Comparison of ENCODE assay signal across 11 cellular contexts in the genomic region with DNA sequence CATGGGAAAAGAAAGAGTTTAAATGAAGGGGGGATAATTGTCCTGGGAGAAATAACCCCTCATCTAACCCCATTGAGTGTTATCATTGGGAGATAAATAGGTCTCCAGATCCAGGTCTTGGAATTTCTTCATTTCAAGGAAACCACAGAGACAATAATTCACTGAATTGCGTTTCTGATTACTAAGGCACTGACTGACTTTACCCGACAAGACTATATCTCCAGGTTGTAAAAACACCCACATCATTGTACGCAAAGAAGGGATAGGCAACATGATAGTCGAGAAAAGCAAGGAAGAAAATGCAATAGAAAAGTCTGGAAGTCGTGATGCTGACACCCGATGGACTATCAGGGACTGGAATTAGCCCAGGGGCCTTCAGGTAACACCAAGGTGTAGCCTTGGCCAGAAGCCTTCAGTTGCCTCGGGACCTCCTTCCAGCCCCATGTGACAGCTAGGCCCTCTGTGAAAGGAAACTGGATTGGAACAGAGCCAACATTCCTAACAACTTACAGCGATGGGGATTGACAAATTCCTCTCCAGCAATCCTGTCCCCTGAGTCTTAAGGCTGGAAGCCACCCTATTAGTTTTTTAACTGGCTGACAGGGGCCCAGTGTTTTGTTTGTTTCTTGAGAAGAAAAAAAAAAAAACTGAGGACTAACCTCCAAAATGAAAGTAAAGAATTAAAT. TPM values are rescaled to one million over a fixed set of nuclear protein-coding genes. Genes with fewer than 3 reads are reported as not detected.
DNase-seq lines count a peak whose midpoint lies in the region; ATAC-seq, FAIRE-seq and TF ChIP-seq lines count a peak whose summit lies in the region.
"Had no signal": no experiment of that assay in that cellular context is flagged by ENCODE, and none has a peak within 500 bp of the region (broad histone marks: within the 10 kb centered on the region; RNA-seq: fewer than 3 reads in every experiment).

No MANE protein-coding gene starts in this region.

- no peak overlapping the region for H3K27ac ChIP-seq in K562 (ENCODE audit: extremely low read depth, low read depth, low read length)

- TF ChIP-seq CTCF in K562 (IDR thresholded peaks at IDR 0.05 in 2 of 3, conservative IDR thresholded peaks at IDR 0.05 in 1 of 3; ENCODE audit: insufficient read depth in 2 of 3, low read depth in 1 of 3, low read length in 3 of 3): no peak

- DNase-seq in ACHN: peak; percentile 88
- DNase-seq in HS-27A (ENCODE audit: low read depth): peak; percentile 81
- no peak for DNase-seq in K562 (ENCODE audit: extremely low read depth in 1 of 4, low spot score in 3 of 4)
- peak; percentile 31 for DNase-seq in iPS-NIHi7 (ENCODE audit: extremely low spot score)
- no peak for DNase-seq in activated CD4-positive, alpha-beta T cell treated with anti-CD3 and anti-CD28 coated beads, Interleukin-2, amount 50 U/mL, for 48 hours
- DNase-seq in left lobe of liver (ENCODE audit: low spot score): no peak
- no peak for DNase-seq in GM12891 (ENCODE audit: insufficient read length, low spot score)
- DNase-seq: NCI-H69, T-helper 9 cell had no signal

- in situ Hi-C loops in ACHN (cut with HindIII; ENCODE audit: low pct_ligation_motif_present, low pct_unique_long_range_greater_than_20kb, low sequenced_read_pairs): no loop called here
- in situ Hi-C loops in K562 (cut with MboI): no loop called here

- POLR2A ChIA-PET in K562 (lab: Yijun Ruan, JAX): no interaction called here

- WGBS in K562 (ENCODE audit: insufficient coverage, low coverage, missing lambda C conversion rate): 0% methylated on average over 7 of the region's 8 CpGs

- H3K27me3 ChIP-seq in K562 (ENCODE audit: control insufficient read depth in 2 of 2, insufficient read depth in 2 of 2, low read length in 2 of 2): no peaks in the 10 kb centered on the region

- no TSS peak for BruUV-seq in K562 (replicated peaks; lab: Mats Ljungman, UMichigan)

- ATAC-seq in K562: no peak
- no peak for ATAC-seq in HG03095 (IDR thresholded peaks at IDR 0.05; ENCODE audit: unreplicated experiment)
- ATAC-seq in left lobe of liver: no peak
- ATAC-seq: GM12878 had no signal

- no peaks in the 10 kb centered on the region for H4K20me1 ChIP-seq in K562 (replicated peaks; ENCODE audit: control insufficient read depth, insufficient read depth, low read length)

- CTCF ChIA-PET in K562 (lab: Yijun Ruan, JAX; ENCODE audit: low intra/inter-chr PET ratio): no interaction called here

- no peak overlapping the region for H2AFZ ChIP-seq in K562 (ENCODE audit: low read depth, low read length)

- H3K9me3 ChIP-seq in K562 (replicated peaks; ENCODE audit: control insufficient read depth, insufficient read depth, low read depth, low read length): no peaks in the 10 kb centered on the region

- H3K9me1 ChIP-seq in K562 (ENCODE audit: control insufficient read depth, insufficient read depth, low read length): no peaks in the 10 kb centered on the region

- TF ChIP-seq POLR2A in K562 (conservative IDR thresholded peaks at IDR 0.05) (no peak), GM12891 (IDR thresholded peaks at IDR 0.05; ENCODE audit: low read depth, low read length) (no peak)

- FAIRE-seq in K562 (lab: Jason Lieb, UNC): no peak
- FAIRE-seq in GM12891 (lab: Jason Lieb, UNC): no peak
- FAIRE-seq: GM12878 had no signal

- no peak for TF ChIP-seq RAD21 in K562 (CRISPR knock-in tag; conservative IDR thresholded peaks at IDR 0.05 in 1 of 2, IDR thresholded peaks at IDR 0.05 in 1 of 2)

- intact Hi-C loops in K562 (cut with micrococcal nuclease): no loop called here

- H3K4me1 ChIP-seq in K562 (replicated peaks in 1 of 2; ENCODE audit: control insufficient read depth in 2 of 2, insufficient read depth in 2 of 2, low read length in 2 of 2): no peaks in the 10 kb centered on the region

- no peaks in the 10 kb centered on the region for H3K36me3 ChIP-seq in K562 (ENCODE audit: control insufficient read depth, insufficient read depth, low read length)

- no peaks in the 10 kb centered on the region for H3K79me2 ChIP-seq in K562 (ENCODE audit: control insufficient read depth, insufficient read depth, low read length)

- TF ChIP-seq EP300 in K562 (IDR thresholded peaks at IDR 0.05; ENCODE audit: low read length): no peak

- H3K4me3 ChIP-seq in K562: no peak overlapping the region
- H3K4me3 ChIP-seq: GM12878 had no signal

- no peak overlapping the region for H3K4me2 ChIP-seq in K562 (ENCODE audit: insufficient read depth, low read length)

- H3K9ac ChIP-seq in K562 (ENCODE audit: insufficient read depth in 1 of 2, low read depth in 2 of 2, low read length in 2 of 2): no peak overlapping the region

TF ChIP-seq in K562, 482 proteins besides CTCF, POLR2A, EP300 and RAD21:
- TF ChIP-seq, protein P1, sequence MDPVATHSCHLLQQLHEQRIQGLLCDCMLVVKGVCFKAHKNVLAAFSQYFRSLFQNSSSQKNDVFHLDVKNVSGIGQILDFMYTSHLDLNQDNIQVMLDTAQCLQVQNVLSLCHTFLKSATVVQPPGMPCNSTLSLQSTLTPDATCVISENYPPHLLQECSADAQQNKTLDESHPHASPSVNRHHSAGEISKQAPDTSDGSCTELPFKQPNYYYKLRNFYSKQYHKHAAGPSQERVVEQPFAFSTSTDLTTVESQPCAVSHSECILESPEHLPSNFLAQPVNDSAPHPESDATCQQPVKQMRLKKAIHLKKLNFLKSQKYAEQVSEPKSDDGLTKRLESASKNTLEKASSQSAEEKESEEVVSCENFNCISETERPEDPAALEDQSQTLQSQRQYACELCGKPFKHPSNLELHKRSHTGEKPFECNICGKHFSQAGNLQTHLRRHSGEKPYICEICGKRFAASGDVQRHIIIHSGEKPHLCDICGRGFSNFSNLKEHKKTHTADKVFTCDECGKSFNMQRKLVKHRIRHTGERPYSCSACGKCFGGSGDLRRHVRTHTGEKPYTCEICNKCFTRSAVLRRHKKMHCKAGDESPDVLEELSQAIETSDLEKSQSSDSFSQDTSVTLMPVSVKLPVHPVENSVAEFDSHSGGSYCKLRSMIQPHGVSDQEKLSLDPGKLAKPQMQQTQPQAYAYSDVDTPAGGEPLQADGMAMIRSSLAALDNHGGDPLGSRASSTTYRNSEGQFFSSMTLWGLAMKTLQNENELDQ (CRISPR knock-in tag; IDR thresholded peaks at IDR 0.05; ENCODE audit: borderline replicate concordance): no peak
- 0 out of 2 replicates have a peak, but pooled peaks have one; percentile 9 for TF ChIP-seq NFIC (IDR thresholded peaks at IDR 0.05)
TF ChIP-seq in K562: peak in this region for 1.

TF ChIP-seq in GM12891, 5 proteins besides CTCF, POLR2A, EP300 and RAD21:
- no peak for TF ChIP-seq SPI1 (IDR thresholded peaks at IDR 0.05; ENCODE audit: low read depth, low read length)

RNA-seq across cellular contexts. Expression of a gene that starts 46.6 kb away (rescaled TPM):
- not detected in 2 replicates for total RNA-seq in K562 (2011; cell fraction: chromatin; rRNA removed; ENCODE audit: low replicate concordance)
- not detected in 2 replicates for total RNA-seq in K562 (2011; cell fraction: nucleolus; rRNA removed)
- not detected in 2 replicates for total RNA-seq in K562 (2011; cell fraction: nucleoplasm; rRNA removed)
- 0.04 TPM in 1 of 2 replicates, not detected in the other for total RNA-seq in K562 (2014; rRNA removed)
- total RNA-seq in K562 (2014; rRNA removed; fragmentation: Illumina TruSeq; extraction: Trizol): not detected in 2 replicates
- not detected in 2 replicates for total RNA-seq in K562 (2015; rRNA removed; fragmentation: Illumina TruSeq; extraction: Trizol)
- total RNA-seq in K562 (2021): not detected in 2 replicates
- polyA plus RNA-seq in K562 (2011; rRNA removed): 0.04 TPM in 1 of 2 replicates, not detected in the other
- not detected in 2 replicates for polyA plus RNA-seq in K562 (2011; cell fraction: cytosol; rRNA removed)
- 0.03 TPM in 1 of 2 replicates, not detected in the other for polyA plus RNA-seq in K562 (2011; cell fraction: nucleus; rRNA removed)
- polyA plus RNA-seq in K562 (2012): 0.04 TPM in 1 of 2 replicates, not detected in the other
- not detected in 2 replicates for polyA plus RNA-seq in K562 (2014; fragmentation: Illumina TruSeq; extraction: Trizol)
- under 1 TPM in 1 of 2 experiments, not detected in 1; 0.03 TPM for polyA plus RNA-seq in K562 (2014; fragmentation: Nextera tagmentation; extraction: Ambion mirVana)
- polyA plus RNA-seq in K562 (2014; rRNA removed): 0.05 TPM in 1 of 2 replicates, not detected in the other
- polyA minus RNA-seq in K562 (2011; rRNA and poly(A)+ RNA removed): not detected in 2 replicates
- not detected in 2 replicates for polyA minus RNA-seq in K562 (2011; cell fraction: cytosol; rRNA and poly(A)+ RNA removed)
- not detected in 2 replicates for polyA minus RNA-seq in K562 (2011; cell fraction: nucleus; rRNA and poly(A)+ RNA removed)
- not detected for total RNA-seq in left lobe of liver
- 0.12 TPM for polyA plus RNA-seq in GM12891 (2012; ENCODE audit: low read depth, missing spikeins)

Comparison
In these comparisons a context has a peak if more than half of its experiments do, and no peak if none do; other contexts are left out.
1. DNase-seq: peak in ACHN (single experiment), HS-27A (single experiment) and iPS-NIHi7 (single experiment); none in K562 (0 of 4), activated CD4-positive, alpha-beta T cell treated with anti-CD3 and anti-CD28 coated beads, Interleukin-2, amount 50 U/mL, for 48 hours (0 of 2), left lobe of liver (single experiment) and GM12891 (single experiment).